In the genomic region with DNA sequence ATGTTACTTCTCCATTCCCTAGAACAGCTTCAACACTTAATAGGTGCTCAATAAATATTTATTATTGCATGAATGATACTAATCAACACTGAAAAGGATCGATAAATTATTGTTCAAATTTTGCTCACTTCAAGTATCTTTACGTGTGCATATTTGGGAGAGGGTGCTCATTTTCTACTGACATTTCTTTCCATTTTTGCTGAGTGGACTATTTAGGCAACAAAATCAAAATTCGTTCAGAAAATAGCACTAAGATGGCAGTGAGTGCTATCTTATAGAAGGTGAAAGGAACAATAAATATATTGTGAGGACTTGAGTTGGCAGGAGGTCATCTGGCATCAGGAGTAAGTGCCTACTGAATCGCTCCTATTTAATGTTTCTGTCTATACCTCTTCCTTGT, we compare ENCODE assay signal across 27 cellular contexts.
"Had no signal": no experiment of that assay in that cellular context is flagged by ENCODE, and none has a peak within 500 bp of the region (broad histone marks: within the 10 kb centered on the region; RNA-seq: fewer than 3 reads in every experiment).

No MANE protein-coding gene starts in this region.

- H3K36me3 ChIP-seq: neural progenitor cell, ovary, spleen, suprapubic skin, tibial artery, transverse colon, upper lobe of right lung, uterus had no signal

- H3K4me1 ChIP-seq: neural progenitor cell, parathyroid adenoma, psoas muscle, spleen, suprapubic skin, testis, tibial artery, transverse colon, upper lobe of right lung, uterus had no signal

- H2AFZ ChIP-seq: neural progenitor cell, parathyroid adenoma had no signal

- H3K9ac ChIP-seq: neural progenitor cell, parathyroid adenoma had no signal

- H3K4me3 ChIP-seq: neural progenitor cell, ovary, psoas muscle, skin epidermis, smooth muscle cell, spleen, suprapubic skin, testis, tibial artery, transverse colon, upper lobe of right lung, uterus had no signal

- DNase-seq: natural killer cell; occipital lobe; ovary; psoas muscle; spleen; stimulated activated CD4-positive, alpha-beta T cell treated with anti-CD3 and anti-CD28 coated beads, Interleukin-12 subunit alpha, Interleukin-12 subunit beta, amount 100 ng/mL, for 4 hours; stimulated activated CD4-positive, alpha-beta T cell treated with anti-CD3 and anti-CD28 coated beads, Interleukin-1b, Interleukin-23, amount 100 ng/mL, for 48 hours; stimulated activated CD4-positive, alpha-beta T cell treated with anti-CD3 and anti-CD28 coated beads, Interleukin-4, amount 100 ng/mL, for 1 hour; stimulated activated CD4-positive, alpha-beta T cell treated with anti-CD3 and anti-CD28 coated beads, Interleukin-4, amount 100 ng/mL, for 4 hours; stimulated activated CD8-positive, alpha-beta memory T cell treated with anti-CD3 and anti-CD28 coated beads, Interleukin-4, amount 100 ng/mL, for 48 hours; stimulated activated naive CD4-positive, alpha-beta T cell; stimulated activated naive CD8-positive, alpha-beta T cell treated with anti-CD3 and anti-CD28 coated beads, Interleukin-15, amount 100 ng/mL, for 72 hours; stimulated activated naive CD8-positive, alpha-beta T cell treated with anti-CD3 and anti-CD28 coated beads, Interleukin-15, Interleukin-2, amounts not matched to agents 100 U/mL and 50 U/mL, for 24 hours; substantia nigra; testis; tibial artery; transverse colon; upper lobe of right lung; uterus had no signal

- ATAC-seq: natural killer cell; psoas muscle; right cardiac atrium; sciatic nerve; stimulated activated memory B cell treated with anti-CD40 and anti-IgM and Interleukin-4, amounts not matched to agents 10 μg/mL and 1 μg/mL and 100 μg/mL, for 72 hours; stimulated activated naive CD8-positive, alpha-beta T cell treated with anti-CD3 and anti-CD28 coated beads, Interleukin-15, amount 100 ng/mL, for 72 hours; stimulated activated naive CD8-positive, alpha-beta T cell treated with anti-CD3 and anti-CD28 coated beads, Interleukin-15, Interleukin-2, amounts not matched to agents 100 U/mL and 50 U/mL, for 24 hours; upper lobe of right lung had no signal

- H3K27ac ChIP-seq: neural progenitor cell, ovary, parathyroid adenoma, psoas muscle, skin epidermis, spleen, suprapubic skin, testis, tibial artery, transverse colon, upper lobe of right lung, uterus had no signal

- H3K79me2 ChIP-seq: parathyroid adenoma had no signal

- H3K9me3 ChIP-seq: ovary, psoas muscle, suprapubic skin, testis, tibial artery, transverse colon, upper lobe of right lung, uterus had no signal

- H3K27me3 ChIP-seq: neural progenitor cell, ovary, spleen, suprapubic skin, testis, tibial artery, transverse colon, upper lobe of right lung, uterus had no signal

- H3K4me2 ChIP-seq: neural progenitor cell, smooth muscle cell had no signal
